In the genomic region with DNA sequence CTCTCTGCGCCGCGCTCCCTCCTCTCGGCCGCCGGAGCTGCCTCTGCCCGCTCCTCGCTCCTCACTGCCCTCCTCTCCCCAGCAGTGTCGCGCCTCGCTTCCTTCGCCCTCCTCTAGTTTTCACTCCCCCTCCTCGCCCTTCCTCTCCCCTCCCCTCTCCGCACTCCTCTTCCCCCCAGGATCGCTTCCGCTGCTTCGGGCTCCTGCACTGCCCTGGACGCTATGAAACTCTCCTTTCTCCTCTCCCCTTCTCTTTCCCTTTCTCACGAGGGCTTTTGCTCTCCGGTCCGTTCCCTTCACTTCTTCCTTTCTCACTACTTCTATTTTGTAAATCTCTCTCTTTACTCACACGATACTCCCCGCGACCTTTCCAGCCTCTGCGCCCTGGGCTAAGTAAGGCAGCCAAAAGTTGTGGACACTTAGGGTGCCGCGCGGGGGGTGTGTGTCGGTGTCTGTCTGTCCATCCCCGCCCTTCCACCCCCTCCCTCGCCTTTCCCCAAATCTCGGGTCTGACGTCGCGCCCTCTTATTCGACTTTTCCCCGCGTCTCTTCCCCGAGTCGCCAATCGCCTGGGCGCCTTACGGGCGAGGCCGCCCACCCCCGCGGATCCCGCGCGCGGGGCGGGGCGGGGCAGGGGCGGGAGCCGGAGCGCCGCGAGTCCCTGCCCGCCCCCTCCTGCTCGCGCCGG, we compare ENCODE assay signal across 8 cellular contexts. TPM values are rescaled to one million over a fixed set of nuclear protein-coding genes. Genes with fewer than 3 reads are reported as not detected.
DNase-seq lines count a peak whose midpoint lies in the region; ATAC-seq and TF ChIP-seq lines count a peak whose summit lies in the region.

A gene (minus strand): TSS at position 458 of the 688 bp plus-strand sequence. CDS start 737 bp downstream, outside the sequence.

- BruUV-seq in Calu3 (replicated peaks; lab: Mats Ljungman, UMichigan) = no TSS peak

- H3K36me3 Mint-ChIP-seq in Calu3 (ENCODE audit: insufficient read depth, unreplicated experiment) = peaks cover 38% of the 10 kb centered on the region

- ATAC-seq in RWPE2 (ENCODE audit: low read depth) = peak; percentile 71
- peak; percentile 27 for ATAC-seq in thoracic aorta (ENCODE audit: insufficient number of reproducible peaks, low FRiP score, low read depth)

- H2AFZ ChIP-seq in KMS-11 (ENCODE audit: low read depth) = peak within 1 kb of the TSS; percentile 87

- H3K9ac ChIP-seq in KMS-11 (peak within 1 kb of the TSS; percentile 77; the same call in 1 of the 2 replicates), liver (ENCODE audit: low read depth in 1 of 2, low read length in 2 of 2) (peak within 1 kb of the TSS in 1 of 2 donors; percentile 31)

- H3K4me3 ChIP-seq in KMS-11 (IDR thresholded peaks at IDR 0.05; ENCODE audit: insufficient read depth, low read depth, low read length) (no peak within 1 kb of the TSS), RWPE2 (ENCODE audit: severe bottlenecking) (peak within 1 kb of the TSS; percentile 88), liver (ENCODE audit: low read depth in 1 of 3, low read length in 3 of 3) (peak within 1 kb of the TSS in 2 of 3 donors; percentile 51 to 72), thoracic aorta (peak within 1 kb of the TSS; percentile 87)

- H3K4me3 Mint-ChIP-seq in Calu3 (ENCODE audit: low read depth, unreplicated experiment) = peak within 1 kb of the TSS; percentile 78

- H3K27me3 ChIP-seq in KMS-11 (ENCODE audit: insufficient read depth, low read depth) (no peaks in the 10 kb centered on the region), RWPE2 (ENCODE audit: insufficient read depth, poor library complexity, severe bottlenecking) (no peaks in the 10 kb centered on the region), liver (ENCODE audit: control insufficient read depth in 4 of 4, insufficient read depth in 4 of 4, low read length in 3 of 4) (peaks cover 8 to 28% (median 16%) of the 10 kb centered on the region in 4 donors), thoracic aorta (replicated peaks; ENCODE audit: insufficient read depth) (peaks cover 12% of the 10 kb centered on the region)

- H3K9me3 Mint-ChIP-seq in Calu3 (ENCODE audit: low read depth, unreplicated experiment) = no peaks in the 10 kb centered on the region

- H3K36me3 ChIP-seq in KMS-11 (ENCODE audit: insufficient read depth) (no peaks in the 10 kb centered on the region), RWPE2 (ENCODE audit: low read depth) (peaks cover 10% of the 10 kb centered on the region), liver (ENCODE audit: control insufficient read depth in 4 of 4, insufficient read depth in 3 of 4, low read depth in 1 of 4, low read length in 3 of 4) (no peaks in the 10 kb centered on the region), thoracic aorta (no peaks in the 10 kb centered on the region)

- peak within 1 kb of the TSS; percentile 60 for H3K4me2 ChIP-seq in KMS-11

- peak; percentile 86 for DNase-seq in Calu3
- peak; percentile 92 for DNase-seq in RWPE2 (ENCODE audit: low spot score)
- peak; percentile 16 to 67 for DNase-seq in dermis microvascular lymphatic vessel endothelial cell (ENCODE audit: low read depth in 2 of 2)
- no peak for DNase-seq in thoracic aorta (ENCODE audit: low spot score)
- no peak for DNase-seq in stimulated activated CD4-positive, alpha-beta T cell treated with anti-CD3 and anti-CD28 coated beads, Interleukin-2, amount 100 ng/mL, for 24 hours
- DNase-seq in stimulated activated naive CD4-positive, alpha-beta T cell treated with Interleukin-2 at 50 U/mL for 16 hours (lab: John Stamatoyannopoulos, UW) = no peak

- WGBS in liver = 1% methylated on average over 62 of the region's 62 CpGs

- H3K9me3 ChIP-seq in RWPE2 (ENCODE audit: severe bottlenecking) (no peaks in the 10 kb centered on the region), liver (ENCODE audit: control insufficient read depth in 4 of 4, low read length in 3 of 4) (peaks cover 0 to 3% (median 0%) of the 10 kb centered on the region in 4 donors), thoracic aorta (no peaks in the 10 kb centered on the region)

- H3K4me1 ChIP-seq in KMS-11 (ENCODE audit: low read depth, poor library complexity, severe bottlenecking) = no peaks in the 10 kb centered on the region
- H3K4me1 ChIP-seq in RWPE2 (ENCODE audit: insufficient read depth, poor library complexity, severe bottlenecking) = no peaks in the 10 kb centered on the region
- H3K4me1 ChIP-seq in liver (ENCODE audit: control insufficient read depth in 4 of 4, insufficient read depth in 4 of 4, low read length in 3 of 4) = peaks cover 37 to 74% (median 44%) of the 10 kb centered on the region in 4 donors
- H3K4me1 ChIP-seq in thoracic aorta (ENCODE audit: control insufficient read depth in 1 of 2, low read depth in 2 of 2) = peaks cover 8 to 40% of the 10 kb centered on the region in 2 donors

- H3K79me2 ChIP-seq in KMS-11 (ENCODE audit: insufficient read depth, low read depth) = no peaks in the 10 kb centered on the region

- H3K27me3 Mint-ChIP-seq in Calu3 (ENCODE audit: unreplicated experiment) = peaks cover 55% of the 10 kb centered on the region

- TF ChIP-seq CTCF in Calu3 (IDR thresholded peaks at IDR 0.05; ENCODE audit: unreplicated experiment) = no peak
- no peak for TF ChIP-seq CTCF in KMS-11 (conservative IDR thresholded peaks at IDR 0.05; ENCODE audit: low read depth, low read length)
- TF ChIP-seq CTCF in RWPE2 (IDR thresholded peaks at IDR 0.05; ENCODE audit: poor library complexity, severe bottlenecking) = no peak
- TF ChIP-seq CTCF in liver (IDR thresholded peaks at IDR 0.05; ENCODE audit: low read depth, low read length, missing input control) = no peak
- TF ChIP-seq CTCF in thoracic aorta (IDR thresholded peaks at IDR 0.05) = no peak

- CTCF ChIA-PET in Calu3 (lab: Charles Lee) = interaction anchor here (0.6 to 1.1 kb wide), 3 partner anchors 11 to 394 kb away, joined by 3 to 4 read pairs (median 3); no protein-coding TSS in a partner anchor

- H3K27ac ChIP-seq in KMS-11 = peak within 1 kb of the TSS; percentile 64
- H3K27ac ChIP-seq in RWPE2 (ENCODE audit: poor library complexity, severe bottlenecking) = peak within 1 kb of the TSS; percentile 78
- H3K27ac ChIP-seq in liver (ENCODE audit: low read depth in 1 of 2, low read length in 2 of 2) = no peak within 1 kb of the TSS
- H3K27ac ChIP-seq in thoracic aorta = peak within 1 kb of the TSS; percentile 43 to 54

- TF ChIP-seq RAD21 in liver (IDR thresholded peaks at IDR 0.05) = no peak

- peak within 1 kb of the TSS; percentile 1 for H3K27ac Mint-ChIP-seq in Calu3 (ENCODE audit: unreplicated experiment)

- H3K4me1 Mint-ChIP-seq in Calu3 (ENCODE audit: low read depth, unreplicated experiment) = peaks cover 8% of the 10 kb centered on the region

- no peaks in the 10 kb centered on the region for H4K20me1 ChIP-seq in KMS-11 (ENCODE audit: insufficient read depth)

- intact Hi-C loops in Calu3 (cut with micrococcal nuclease; ENCODE audit: unreplicated experiment) = loop anchor here (10.0 kb wide), 2 partner anchors 392 to 638 kb away; no protein-coding TSS in a partner anchor

TF ChIP-seq in liver, 16 proteins besides CTCF, POLR2A, EP300 and RAD21:
- TF ChIP-seq, protein P1, sequence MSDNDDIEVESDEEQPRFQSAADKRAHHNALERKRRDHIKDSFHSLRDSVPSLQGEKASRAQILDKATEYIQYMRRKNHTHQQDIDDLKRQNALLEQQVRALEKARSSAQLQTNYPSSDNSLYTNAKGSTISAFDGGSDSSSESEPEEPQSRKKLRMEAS (IDR thresholded peaks at IDR 0.05) = no peak
- TF ChIP-seq RXRA (IDR thresholded peaks at IDR 0.05) (no peak), FOXA2 (IDR thresholded peaks at IDR 0.05) (no peak), HNF4G (IDR thresholded peaks at IDR 0.05) (no peak), TAF1 (conservative IDR thresholded peaks at IDR 0.05) (no peak), GABPA (IDR thresholded peaks at IDR 0.05 in 1 of 2, conservative IDR thresholded peaks at IDR 0.05 in 1 of 2) (no peak), FOXA1 (IDR thresholded peaks at IDR 0.05) (no peak), NR2F2 (IDR thresholded peaks at IDR 0.05) (no peak)
- TF ChIP-seq, protein P2, sequence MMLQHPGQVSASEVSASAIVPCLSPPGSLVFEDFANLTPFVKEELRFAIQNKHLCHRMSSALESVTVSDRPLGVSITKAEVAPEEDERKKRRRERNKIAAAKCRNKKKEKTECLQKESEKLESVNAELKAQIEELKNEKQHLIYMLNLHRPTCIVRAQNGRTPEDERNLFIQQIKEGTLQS (IDR thresholded peaks at IDR 0.05) = no peak
TF ChIP-seq in liver: peak in this region for 0.

RNA-seq across cellular contexts. Expression of the gene that starts here (rescaled TPM):
- total RNA-seq in Calu3 (2022) = 5.7 TPM in 2 replicates
- 0.26 and 0.63 TPM in 2 replicates for total RNA-seq in dermis microvascular lymphatic vessel endothelial cell
- under 1 TPM in 1 of 2 donors, not detected in 1; 0.59 TPM for total RNA-seq in liver
- polyA plus RNA-seq in liver = under 1 TPM in 1 of 2 donors, not detected in 1; 0.53 TPM
- 1 to 10 TPM in 1 of 2 donors, under 1 TPM in 1; 0.95 to 2.0 TPM for total RNA-seq in thoracic aorta

Comparison
In these comparisons a context has a peak if more than half of its experiments do, and no peak if none do; other contexts are left out.
1. Peak in DNase-seq in dermis microvascular lymphatic vessel endothelial cell; RNA of the gene not detected or under 1 TPM.
2. DNase-seq: peak in Calu3 (single experiment) and RWPE2 (single experiment); none in thoracic aorta (single experiment), stimulated activated CD4-positive, alpha-beta T cell treated with anti-CD3 and anti-CD28 coated beads, Interleukin-2, amount 100 ng/mL, for 24 hours (0 of 2) and stimulated activated naive CD4-positive, alpha-beta T cell treated with Interleukin-2 at 50 U/mL for 16 hours (single experiment).
3. H3K27ac ChIP-seq: peak in KMS-11 (single experiment), RWPE2 (single experiment) and thoracic aorta (2 of 2); none in liver (0 of 2).